ENCODE assay signal across 26 cellular contexts in the genomic region with DNA sequence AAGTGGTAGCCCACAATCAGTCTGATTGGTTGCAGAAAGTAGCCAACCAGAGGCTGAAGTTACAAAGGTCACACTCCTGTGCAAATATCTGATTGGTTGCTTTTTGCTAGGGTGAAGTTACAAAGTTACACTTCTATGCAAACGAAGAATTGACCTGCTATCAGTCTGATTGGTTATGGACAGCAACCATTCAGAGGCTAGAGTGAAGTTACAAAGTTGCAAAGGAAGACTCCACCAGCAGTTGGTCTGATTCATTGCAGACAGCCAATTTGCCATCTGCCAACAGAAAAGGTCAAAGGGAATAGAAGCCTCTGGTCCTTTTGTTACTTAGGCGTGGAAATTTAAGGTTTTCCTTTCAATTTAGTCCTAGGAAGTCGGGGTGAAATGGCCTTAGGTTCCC.
"Had no signal": no experiment of that assay in that cellular context is flagged by ENCODE, and none has a peak within 500 bp of the region (broad histone marks: within the 10 kb centered on the region; RNA-seq: fewer than 3 reads in every experiment).

No MANE protein-coding gene starts in this region.

- H3K79me2 ChIP-seq: hepatocyte, parathyroid adenoma had no signal

- H3K36me3 Mint-ChIP-seq: activated naive CD4-positive, alpha-beta T cell treated with anti-CD3 and anti-CD28 coated beads, Interleukin-2, amount 50 U/mL, for 72 hours; naive B cell had no signal

- H3K9me3 Mint-ChIP-seq: activated naive CD4-positive, alpha-beta T cell treated with anti-CD3 and anti-CD28 coated beads, Interleukin-2, amount 50 U/mL, for 72 hours; activated T-cell treated with anti-CD3 and anti-CD28 coated beads, Interleukin-2, amount 50 U/mL, for 72 hours had no signal

- H3K9me3 ChIP-seq: colonic mucosa, esophagus squamous epithelium, gastroesophageal sphincter, psoas muscle, spleen, suprapubic skin, tibial nerve had no signal

- H3K4me3 ChIP-seq: colonic mucosa, esophagus squamous epithelium, gastroesophageal sphincter, hepatocyte, psoas muscle, spleen, suprapubic skin, tibial nerve had no signal

- ATAC-seq: activated naive CD4-positive, alpha-beta T cell treated with anti-CD3 and anti-CD28 coated beads, Interleukin-2, amount 50 U/mL, for 72 hours; activated T-cell treated with anti-CD3 and anti-CD28 coated beads, Interleukin-2, amount 50 U/mL, for 72 hours; gastroesophageal sphincter; left cardiac atrium; left ventricle myocardium superior; psoas muscle had no signal

- FAIRE-seq: endometrium, keratinocyte had no signal

- H3K9ac ChIP-seq: parathyroid adenoma had no signal

- H3K4me3 Mint-ChIP-seq: activated T-cell treated with anti-CD3 and anti-CD28 coated beads, Interleukin-2, amount 50 U/mL, for 72 hours; naive B cell had no signal

- H3K27me3 ChIP-seq: colonic mucosa, esophagus squamous epithelium, gastroesophageal sphincter, hepatocyte, spleen, suprapubic skin, tibial nerve had no signal

- H3K4me1 ChIP-seq: colonic mucosa, esophagus squamous epithelium, gastroesophageal sphincter, parathyroid adenoma, psoas muscle, spleen, suprapubic skin, tibial nerve had no signal

- DNase-seq: activated CD4-positive, alpha-beta T cell treated with anti-CD3 and anti-CD28 coated beads for 4 hours; activated CD4-positive, alpha-beta T cell treated with anti-CD3 and anti-CD28 coated beads, Interleukin-2, amount 50 U/mL, for 4 hours; activated naive CD4-positive, alpha-beta T cell; activated T-cell treated with anti-CD3 and anti-CD28 coated beads for 4 hours; activated T-cell treated with anti-CD3 and anti-CD28 coated beads, Interleukin-2, amount 50 U/mL, for 72 hours; anterior cingulate cortex; colonic mucosa; effector CD8-positive, alpha-beta T cell; esophagus squamous epithelium; left cardiac atrium; left ventricle myocardium superior; naive B cell; nucleus accumbens; psoas muscle; spleen; stimulated activated naive CD4-positive, alpha-beta T cell had no signal

- H3K27ac ChIP-seq: colonic mucosa, epithelial cell of prostate, esophagus squamous epithelium, gastroesophageal sphincter, hepatocyte, parathyroid adenoma, psoas muscle, spleen, suprapubic skin, tibial nerve, VCaP had no signal

- H3K4me1 Mint-ChIP-seq: naive B cell had no signal

- H3K4me2 ChIP-seq: hepatocyte had no signal

- H2AFZ ChIP-seq: hepatocyte, parathyroid adenoma had no signal

- H3K36me3 ChIP-seq: colonic mucosa, esophagus squamous epithelium, gastroesophageal sphincter, spleen, suprapubic skin, tibial nerve had no signal

- H3K27ac Mint-ChIP-seq: activated naive CD4-positive, alpha-beta T cell treated with anti-CD3 and anti-CD28 coated beads, Interleukin-2, amount 50 U/mL, for 72 hours; activated T-cell treated with anti-CD3 and anti-CD28 coated beads, Interleukin-2, amount 50 U/mL, for 72 hours; naive B cell had no signal

- H3K27me3 Mint-ChIP-seq: naive B cell had no signal
